8 cellular contexts compared by ENCODE assay signal in the genomic region with DNA sequence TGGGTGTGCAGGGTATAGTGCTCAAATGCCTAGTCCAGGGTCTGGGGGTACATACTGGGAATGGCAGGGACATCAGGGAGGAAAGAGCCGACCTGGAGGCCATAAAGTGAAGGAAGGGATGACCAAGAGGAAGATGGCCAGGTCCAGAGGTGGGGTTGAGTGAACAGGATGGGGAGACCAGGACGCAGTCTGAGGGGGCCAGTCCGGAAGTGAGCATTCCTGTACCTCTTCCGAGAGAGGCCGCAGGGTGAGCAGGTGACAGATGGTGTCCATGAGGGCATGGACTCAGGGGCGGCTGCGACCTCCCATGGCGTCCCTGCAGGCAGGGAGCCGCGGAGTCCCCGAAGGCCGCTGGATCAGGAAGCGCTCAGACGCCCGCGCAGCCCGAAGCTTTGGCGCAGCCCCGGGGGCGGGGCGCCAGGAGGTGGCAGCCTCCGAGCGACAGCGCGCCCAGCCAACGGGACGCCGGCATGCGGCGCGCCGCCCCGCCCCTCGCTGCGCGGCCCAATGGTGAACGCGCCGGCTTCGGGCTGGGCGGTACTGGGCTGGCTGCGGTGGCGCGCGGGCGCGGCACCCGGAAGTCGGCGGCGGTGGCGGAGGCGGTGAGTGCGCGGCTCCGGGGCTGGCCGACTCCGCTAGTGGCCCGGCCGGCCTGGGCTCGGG. TPM values are rescaled to one million over a fixed set of nuclear protein-coding genes. Genes with fewer than 3 reads are reported as not detected.
DNase-seq lines count a peak whose midpoint lies in the region; ATAC-seq lines count a peak whose summit lies in the region.

A gene with protein sequence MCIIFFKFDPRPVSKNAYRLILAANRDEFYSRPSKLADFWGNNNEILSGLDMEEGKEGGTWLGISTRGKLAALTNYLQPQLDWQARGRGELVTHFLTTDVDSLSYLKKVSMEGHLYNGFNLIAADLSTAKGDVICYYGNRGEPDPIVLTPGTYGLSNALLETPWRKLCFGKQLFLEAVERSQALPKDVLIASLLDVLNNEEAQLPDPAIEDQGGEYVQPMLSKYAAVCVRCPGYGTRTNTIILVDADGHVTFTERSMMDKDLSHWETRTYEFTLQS (plus strand): TSS at position 578 of the 663 bp plus-strand sequence. CDS start 15,689 bp downstream, outside the sequence.

- H3K4me1 Mint-ChIP-seq in CD4-positive, alpha-beta memory T cell = peaks cover 15 to 54% (median 39%) of the 10 kb centered on the region in 4 donors

- peak within 1 kb of the TSS; percentile 83 to 98 (median 95) for H3K27ac Mint-ChIP-seq in CD4-positive, alpha-beta memory T cell

- H3K4me3 ChIP-seq in CD4-positive, alpha-beta memory T cell (ENCODE audit: low read length in 2 of 2) = peak within 1 kb of the TSS; percentile 93 to 98
- peak within 1 kb of the TSS; percentile 48 for H3K4me3 ChIP-seq in endocrine pancreas (ENCODE audit: control insufficient read depth, insufficient read depth, low read length)

- peak within 1 kb of the TSS; percentile 89 to 96 (median 92) for H3K4me3 Mint-ChIP-seq in CD4-positive, alpha-beta memory T cell

- peak; percentile 87 to 97 (median 94) for DNase-seq in CD4-positive, alpha-beta memory T cell
- DNase-seq in HT-29 (ENCODE audit: low spot score) (peak; percentile 99), NOMO-1 treated with dmso at 0.1 percent for 144 hours (lab: John Stamatoyannopoulos, UW; ENCODE audit: unreplicated experiment) (peak; percentile 91), mesenteric fat pad (ENCODE audit: low spot score) (peak; percentile 98)
- peak; percentile 82 to 95 (median 82) for DNase-seq in activated CD8-positive, alpha-beta memory T cell treated with anti-CD3 and anti-CD28 coated beads for 48 hours (ENCODE audit: low read depth in 2 of 3, low spot score in 2 of 3)
- DNase-seq in stimulated activated CD8-positive, alpha-beta memory T cell treated with anti-CD3 and anti-CD28 coated beads, Interleukin-15, amount 100 ng/mL, for 1 hour (ENCODE audit: low read depth) = peak; percentile 78

- H3K27me3 Mint-ChIP-seq in CD4-positive, alpha-beta memory T cell = no peaks in the 10 kb centered on the region

- no peaks in the 10 kb centered on the region for H3K36me3 ChIP-seq in CD4-positive, alpha-beta memory T cell (ENCODE audit: insufficient read depth, low read length)
- H3K36me3 ChIP-seq in endocrine pancreas (ENCODE audit: control insufficient read depth, insufficient read depth, low read length) = no peaks in the 10 kb centered on the region

- peaks cover 0 to 6% of the 10 kb centered on the region in 2 donors for H3K36me3 Mint-ChIP-seq in CD4-positive, alpha-beta memory T cell

- H3K27ac ChIP-seq in CD4-positive, alpha-beta memory T cell (ENCODE audit: low read depth, low read length) = peak within 1 kb of the TSS; percentile 82

- H3K4me1 ChIP-seq in CD4-positive, alpha-beta memory T cell (ENCODE audit: insufficient read depth, low read length) = peaks cover 59% of the 10 kb centered on the region
- no peaks in the 10 kb centered on the region for H3K4me1 ChIP-seq in endocrine pancreas (ENCODE audit: control insufficient read depth, insufficient read depth, low read length)

- no peaks in the 10 kb centered on the region for H3K27me3 ChIP-seq in CD4-positive, alpha-beta memory T cell (ENCODE audit: insufficient read depth, low read length)
- H3K27me3 ChIP-seq in endocrine pancreas (ENCODE audit: control insufficient read depth, insufficient read depth, low read length) = no peaks in the 10 kb centered on the region

- no peaks in the 10 kb centered on the region for H3K9me3 Mint-ChIP-seq in CD4-positive, alpha-beta memory T cell

- intact Hi-C loops in CD4-positive, alpha-beta memory T cell (cut with micrococcal nuclease) = loop anchor here (1.0 to 5.0 kb wide), 4 partner anchors 34 to 112 kb away; a partner anchor contains a TSS

- H3K9ac ChIP-seq in endocrine pancreas (ENCODE audit: control insufficient read depth, insufficient read depth, low read length) = peak within 1 kb of the TSS; percentile 92

- ATAC-seq in GM19468 (IDR thresholded peaks at IDR 0.05; ENCODE audit: extremely low read depth, unreplicated experiment) = peak; percentile 75

- CTCF ChIA-PET in CD4-positive, alpha-beta memory T cell (lab: Charles Lee; ENCODE audit: partially characterized antibody) = interaction anchor here (0.6 kb wide), 1 partner anchor 108 kb away, joined by 3 read pairs; no protein-coding TSS in a partner anchor

- H3K9me3 ChIP-seq in CD4-positive, alpha-beta memory T cell (ENCODE audit: control insufficient read depth in 1 of 2, low read length in 2 of 2) = no peaks in the 10 kb centered on the region
- no peaks in the 10 kb centered on the region for H3K9me3 ChIP-seq in endocrine pancreas (ENCODE audit: control insufficient read depth, low read length)

- POLR2A ChIA-PET in CD4-positive, alpha-beta memory T cell (lab: Charles Lee; ENCODE audit: partially characterized antibody) = interaction anchor here (0.6 to 2.5 kb wide), 21 partner anchors 8 to 443 kb away, joined by 3 to 30 read pairs (median 4); a partner anchor contains a TSS

RNA-seq across cellular contexts. Expression of the gene that starts here (rescaled TPM):
- total RNA-seq in CD4-positive, alpha-beta memory T cell = 10 to 100 TPM; 50.6 to 51.5 TPM
- polyA plus RNA-seq in CD4-positive, alpha-beta memory T cell = 10 to 100 TPM; 40.9 to 43.9 TPM
- 71.9 and 88.2 TPM in 2 replicates for total RNA-seq in HT-29 (2014; rRNA removed; shearing (Covaris generic))
- 34.8 TPM for total RNA-seq in mesenteric fat pad

Comparison
In these comparisons a context has a peak if more than half of its experiments do, and no peak if none do; other contexts are left out.
1. Peak in every context shown above with its lines: DNase-seq, ATAC-seq, H3K4me3 ChIP-seq and H3K27ac ChIP-seq.